ENCODE assay signal across 8 cellular contexts in the genomic region with DNA sequence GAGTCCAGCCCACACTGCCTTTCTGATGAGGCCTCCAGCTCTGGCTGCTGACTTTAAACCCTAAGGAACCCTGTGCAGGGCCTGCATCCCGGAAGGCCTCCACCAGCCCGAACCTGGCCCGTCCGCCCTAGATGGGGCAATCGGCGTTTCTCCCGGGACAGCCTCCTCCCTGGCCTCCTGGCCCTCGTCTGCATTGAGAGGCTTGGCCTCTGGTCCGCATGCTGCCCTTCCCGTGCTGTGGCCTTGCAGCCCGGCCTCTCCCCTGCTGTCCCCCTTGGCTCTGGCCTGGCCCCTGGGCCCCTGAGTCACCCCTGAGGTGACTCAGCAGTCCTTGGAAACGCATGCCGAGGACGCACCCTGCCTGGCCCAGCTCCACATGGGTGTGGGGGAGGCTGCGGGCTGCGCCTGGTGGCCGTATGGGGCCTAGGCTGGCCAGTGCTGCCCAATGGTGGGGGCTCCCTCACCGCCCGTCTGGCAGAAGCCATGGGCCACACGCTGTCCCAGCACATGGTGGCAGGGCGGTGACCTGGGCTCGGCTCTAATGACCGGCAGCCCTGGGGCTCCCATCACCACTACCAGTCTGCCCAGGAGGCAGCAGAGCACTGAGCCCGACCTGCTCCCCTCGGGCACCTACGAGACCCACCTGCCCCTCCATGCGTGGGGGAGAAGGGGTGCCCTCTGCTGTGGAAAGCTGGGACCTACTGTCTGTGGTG. TPM values are rescaled to one million over a fixed set of nuclear protein-coding genes. Genes with fewer than 3 reads are reported as not detected.
DNase-seq lines count a peak whose midpoint lies in the region; ATAC-seq and TF ChIP-seq lines count a peak whose summit lies in the region.

No MANE protein-coding gene starts in this region.

- H4K20me1 ChIP-seq in PC-9 (ENCODE audit: insufficient read depth) = peaks cover 9% of the 10 kb centered on the region

- H3K36me3 Mint-ChIP-seq in CD8-positive, alpha-beta memory T cell = peaks cover 0 to 7% (median 0%) of the 10 kb centered on the region in 3 donors

- H3K36me3 ChIP-seq in CD8-positive, alpha-beta memory T cell (ENCODE audit: insufficient read depth, low read length) = no peaks in the 10 kb centered on the region
- H3K36me3 ChIP-seq in PC-9 (ENCODE audit: low read depth) = no peaks in the 10 kb centered on the region
- H3K36me3 ChIP-seq in esophagus squamous epithelium = peaks cover 0 to 25% (median 0%) of the 10 kb centered on the region in 3 donors
- H3K36me3 ChIP-seq in neutrophil = peaks cover 11% of the 10 kb centered on the region

- H3K4me3 ChIP-seq in CD8-positive, alpha-beta memory T cell (ENCODE audit: low read length) = no peak overlapping the region
- H3K4me3 ChIP-seq in PC-9 = peak overlapping the region; percentile 42; the same call in 1 of the 2 replicates
- peak overlapping the region in 3 of 4 donors; percentile 9 to 45 (median 30) for H3K4me3 ChIP-seq in esophagus squamous epithelium
- peak overlapping the region in 1 of 2 experiments; percentile 22 for H3K4me3 ChIP-seq in neutrophil (ENCODE audit: low read depth in 1 of 2, low read length in 1 of 2)

- H3K4me1 ChIP-seq in CD8-positive, alpha-beta memory T cell (ENCODE audit: insufficient read depth, low read length) = peaks cover 65% of the 10 kb centered on the region
- H3K4me1 ChIP-seq in PC-9 (replicated peaks; ENCODE audit: insufficient read depth) (peaks cover 62% of the 10 kb centered on the region), esophagus squamous epithelium (peaks cover 87 to 100% (median 99%) of the 10 kb centered on the region in 3 donors), neutrophil (ENCODE audit: control insufficient read depth in 1 of 2, insufficient read depth in 1 of 2, low read depth in 1 of 2, low read length in 1 of 2) (peaks cover 72% of the 10 kb centered on the region in 2 experiments)

- ATAC-seq in HG03135 (IDR thresholded peaks at IDR 0.05; ENCODE audit: unreplicated experiment) (no peak), GM18868 (IDR thresholded peaks at IDR 0.05; ENCODE audit: unreplicated experiment) (no peak)

- POLR2A ChIA-PET in CD8-positive, alpha-beta memory T cell (lab: Charles Lee) = no interaction called here
- POLR2A ChIA-PET in PC-9 (lab: Charles Lee; ENCODE audit: unreplicated experiment) = interaction anchor here (0.7 kb wide), 4 partner anchors 32 to 612 kb away, joined by 3 to 5 read pairs (median 3); partner anchors contain the start of gene MRPL54

- intact Hi-C loops in PC-9 (cut with micrococcal nuclease; ENCODE audit: unreplicated experiment) = loop anchor here (1.0 to 10.0 kb wide), 4 partner anchors 14 to 387 kb away; partner anchors contain the start of genes DPP9, EEF2 and SH3GL1
- intact Hi-C loops in esophagus squamous epithelium (cut with DNase I) = no loop called here

- no peak overlapping the region for H2AFZ ChIP-seq in PC-9

- TF ChIP-seq CTCF in PC-9 (conservative IDR thresholded peaks at IDR 0.05) (0 out of 2 replicates have a peak, but pooled peaks have one; percentile 23), esophagus squamous epithelium (IDR thresholded peaks at IDR 0.05) (peak in 4 of 6 experiments; percentile 21 to 34 (median 25)), neutrophil (IDR thresholded peaks at IDR 0.05) (no peak)

- peak overlapping the region; percentile 80 for H3K4me2 ChIP-seq in PC-9

- H3F3A ChIP-seq in PC-9 (ENCODE audit: insufficient read depth, low read depth) = peaks cover 51% of the 10 kb centered on the region

- H3K9me3 Mint-ChIP-seq in CD8-positive, alpha-beta memory T cell = no peaks in the 10 kb centered on the region

- H3K79me2 ChIP-seq in PC-9 (ENCODE audit: low read depth) = peaks cover 30% of the 10 kb centered on the region

- CTCF ChIA-PET in CD8-positive, alpha-beta memory T cell (lab: Charles Lee) = no interaction called here
- CTCF ChIA-PET in PC-9 (lab: Charles Lee) = interaction anchor here (0.8 to 1.1 kb wide), 2 partner anchors 14 to 27 kb away, joined by 3 to 5 read pairs; partner anchors contain the start of gene CHAF1A

- H3K27me3 ChIP-seq in CD8-positive, alpha-beta memory T cell (ENCODE audit: insufficient read depth, low read length, poor library complexity, severe bottlenecking) = no peaks in the 10 kb centered on the region
- H3K27me3 ChIP-seq in PC-9 (ENCODE audit: insufficient read depth, low read depth) = no peaks in the 10 kb centered on the region
- no peaks in the 10 kb centered on the region for H3K27me3 ChIP-seq in esophagus squamous epithelium
- no peaks in the 10 kb centered on the region for H3K27me3 ChIP-seq in neutrophil

- BruUV-seq in PC-9 (replicated peaks; lab: Mats Ljungman, UMichigan) = no TSS peak

- H3K9me2 ChIP-seq in PC-9 (ENCODE audit: insufficient read depth) = no peaks in the 10 kb centered on the region

- no peak overlapping the region for H3K4me3 Mint-ChIP-seq in CD8-positive, alpha-beta memory T cell

- H3K27me3 Mint-ChIP-seq in CD8-positive, alpha-beta memory T cell = no peaks in the 10 kb centered on the region

- H3K27ac Mint-ChIP-seq in CD8-positive, alpha-beta memory T cell = no peak overlapping the region

- peak overlapping the region; percentile 92 for H3K27ac ChIP-seq in CD8-positive, alpha-beta memory T cell (ENCODE audit: low read depth, low read length)
- peak overlapping the region; percentile 95 for H3K27ac ChIP-seq in PC-9
- peak overlapping the region; percentile 92 to 97 (median 92) for H3K27ac ChIP-seq in esophagus squamous epithelium
- peak overlapping the region; percentile 88 for H3K27ac ChIP-seq in neutrophil

- peaks cover 37 to 74% (median 38%) of the 10 kb centered on the region in 3 donors for H3K4me1 Mint-ChIP-seq in CD8-positive, alpha-beta memory T cell

- TF ChIP-seq POLR2A in esophagus squamous epithelium (IDR thresholded peaks at IDR 0.05) = peak in 1 of 4 donors; percentile 31

- no peaks in the 10 kb centered on the region for H3K9me3 ChIP-seq in CD8-positive, alpha-beta memory T cell (ENCODE audit: low read length)
- H3K9me3 ChIP-seq in PC-9 (ENCODE audit: insufficient read depth, low read depth) (no peaks in the 10 kb centered on the region), esophagus squamous epithelium (no peaks in the 10 kb centered on the region), neutrophil (no peaks in the 10 kb centered on the region)

- DNase-seq in CD8-positive, alpha-beta memory T cell = no peak
- DNase-seq in PC-9 (peak; percentile 84 to 87), esophagus squamous epithelium (lab: John Stamatoyannopoulos, UW) (no peak), NCI-H2107 (lab: John Stamatoyannopoulos, UW) (no peak), T-helper 2 cell (no peak)

- WGBS in esophagus squamous epithelium, 2 donors = 15 to 38% methylated on average over 3 to 6 of the region's 27 CpGs

RNA-seq across cellular contexts. Expression of gene SH3GL1, which starts 25.7 kb away (rescaled TPM):
- total RNA-seq in CD8-positive, alpha-beta memory T cell = 10 to 100 TPM; 39.8 to 41.2 TPM
- polyA plus RNA-seq in CD8-positive, alpha-beta memory T cell = 24.7 TPM
- 45.8 and 49.2 TPM in 2 replicates for total RNA-seq in PC-9 (2021)
- total RNA-seq in esophagus squamous epithelium = 100 to 1,000 TPM in 2 of 4 donors, 10 to 100 TPM in 2; 67.4 to 131 (median 91.2) TPM

RNA-seq across cellular contexts. Expression of gene CHAF1A, which starts 27.8 kb away (rescaled TPM):
- 10 to 100 TPM; 65.2 to 69.5 TPM for total RNA-seq in CD8-positive, alpha-beta memory T cell
- polyA plus RNA-seq in CD8-positive, alpha-beta memory T cell = 5.8 TPM
- 24.3 and 30.0 TPM in 2 replicates for total RNA-seq in PC-9 (2021)
- 10 to 100 TPM in 3 of 4 donors, 1 to 10 TPM in 1; 7.6 to 20.9 (median 11.9) TPM for total RNA-seq in esophagus squamous epithelium

RNA-seq across cellular contexts. Expression of gene MPND, which starts 31.2 kb away (rescaled TPM):
- 10 to 100 TPM; 17.0 to 18.3 TPM for total RNA-seq in CD8-positive, alpha-beta memory T cell
- polyA plus RNA-seq in CD8-positive, alpha-beta memory T cell = 8.4 TPM
- 12.6 and 19.1 TPM in 2 replicates for total RNA-seq in PC-9 (2021)
- 10 to 100 TPM in 1 of 4 donors, 1 to 10 TPM in 3; 2.5 to 11.1 (median 6.5) TPM for total RNA-seq in esophagus squamous epithelium

RNA-seq across cellular contexts. Expression of gene STAP2, which starts 36.0 kb away (rescaled TPM):
- total RNA-seq in CD8-positive, alpha-beta memory T cell = 1 to 10 TPM; 3.9 to 6.1 TPM
- polyA plus RNA-seq in CD8-positive, alpha-beta memory T cell = 1.8 TPM
- total RNA-seq in PC-9 (2021) (26.9 and 29.8 TPM in 2 replicates), esophagus squamous epithelium (100 to 1,000 TPM in 1 of 4 donors, 10 to 100 TPM in 3; 61.4 to 131 (median 82.5) TPM)

Comparison
In these comparisons a context has a peak if more than half of its experiments do, and no peak if none do; other contexts are left out.
1. DNase-seq: peak in PC-9 (2 of 2); none in CD8-positive, alpha-beta memory T cell (0 of 5), esophagus squamous epithelium (single experiment), NCI-H2107 (single experiment) and T-helper 2 cell (0 of 5).
2. Peak in every context shown above with its lines, with median percentiles within 50 percentile points of each other: H3K27ac ChIP-seq.